Comparison of ENCODE assay signal across 9 cellular contexts in the genomic region with DNA sequence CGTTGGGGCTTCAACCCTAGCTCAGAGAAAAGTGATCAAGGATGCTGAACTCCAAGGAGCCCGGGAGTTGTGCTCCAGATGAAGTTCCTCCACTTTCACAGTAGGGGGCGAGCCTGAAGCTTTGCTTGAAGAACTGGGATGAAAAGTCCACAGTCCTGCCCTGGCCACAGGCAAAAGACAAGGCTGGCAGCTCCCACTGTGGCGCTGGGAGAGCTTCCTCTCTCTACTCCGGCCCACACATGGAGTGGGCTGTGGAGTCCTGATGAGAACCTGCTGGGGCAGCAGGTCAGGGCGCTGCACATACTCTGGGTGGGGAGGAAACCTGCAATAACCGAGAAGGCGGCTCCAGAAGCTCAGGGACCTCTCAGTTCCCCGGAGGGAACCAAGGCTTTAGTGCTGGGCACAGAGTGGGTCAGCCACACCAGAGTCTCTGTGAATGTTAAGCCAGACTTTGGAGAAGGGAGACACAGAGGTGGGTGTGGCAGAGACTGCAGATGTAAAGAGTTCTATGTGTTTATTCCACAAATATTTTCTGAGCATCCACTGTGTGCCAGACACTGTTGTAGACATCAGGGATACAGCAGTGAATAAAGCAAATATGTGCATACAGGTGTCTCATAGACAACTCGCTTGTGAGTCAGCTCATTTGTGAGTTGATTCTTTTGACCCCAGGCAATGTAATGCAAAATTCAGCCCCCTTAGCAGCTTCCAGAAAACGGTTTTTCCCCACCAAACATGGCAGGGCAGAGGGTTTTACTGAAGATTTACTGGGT. TPM values are rescaled to one million over a fixed set of nuclear protein-coding genes. Genes with fewer than 3 reads are reported as not detected.
A peak's percentile ranks its signal among the peaks of the same experiment; 100 is the strongest.
DNase-seq lines count a peak whose midpoint lies in the region; ATAC-seq and TF ChIP-seq lines count a peak whose summit lies in the region.
"Had no signal": no experiment of that assay in that cellular context is flagged by ENCODE, and none has a peak within 500 bp of the region (broad histone marks: within the 10 kb centered on the region; RNA-seq: fewer than 3 reads in every experiment).

No MANE protein-coding gene starts in this region.

- peaks cover 29% of the 10 kb centered on the region for H3K4me1 Mint-ChIP-seq in activated CD4-positive, alpha-beta memory T cell treated with anti-CD3 and anti-CD28 coated beads for 36 hours (ENCODE audit: low read depth)

- no peaks in the 10 kb centered on the region for H3K36me3 Mint-ChIP-seq in activated CD4-positive, alpha-beta memory T cell treated with anti-CD3 and anti-CD28 coated beads for 36 hours
- H3K36me3 Mint-ChIP-seq: natural killer cell treated with Interleukin-12 subunit alpha and Interleukin-12 subunit beta and Interleukin-15 and Interleukin-18, amount 100 ng/mL, for 72 hours had no signal

- H3K27ac ChIP-seq in 22Rv1, result no peak overlapping the region

- POLR2A ChIA-PET in activated CD4-positive, alpha-beta memory T cell treated with anti-CD3 and anti-CD28 coated beads for 36 hours (lab: Charles Lee), result no interaction called here

- H3K4me3 Mint-ChIP-seq in activated CD4-positive, alpha-beta memory T cell treated with anti-CD3 and anti-CD28 coated beads for 36 hours, result no peak overlapping the region
- H3K4me3 Mint-ChIP-seq: natural killer cell treated with Interleukin-12 subunit alpha and Interleukin-12 subunit beta and Interleukin-15 and Interleukin-18, amount 100 ng/mL, for 72 hours had no signal

- CTCF ChIA-PET in activated CD4-positive, alpha-beta memory T cell treated with anti-CD3 and anti-CD28 coated beads for 36 hours (lab: Charles Lee), result interaction anchor here (0.7 to 4.4 kb wide), 25 partner anchors 9 to 816 kb away, joined by 3 to 43 read pairs (median 4); no protein-coding TSS in a partner anchor

- no peak overlapping the region for H3K27ac Mint-ChIP-seq in activated CD4-positive, alpha-beta memory T cell treated with anti-CD3 and anti-CD28 coated beads for 36 hours

- TF ChIP-seq CTCF in 22Rv1 (IDR thresholded peaks at IDR 0.05), result peak; percentile 86

- no peaks in the 10 kb centered on the region for H3K9me3 Mint-ChIP-seq in activated CD4-positive, alpha-beta memory T cell treated with anti-CD3 and anti-CD28 coated beads for 36 hours
- H3K9me3 Mint-ChIP-seq: natural killer cell treated with Interleukin-12 subunit alpha and Interleukin-12 subunit beta and Interleukin-15 and Interleukin-18, amount 100 ng/mL, for 72 hours had no signal

- ATAC-seq in HG02571 (IDR thresholded peaks at IDR 0.05; ENCODE audit: unreplicated experiment) (no peak), GM21515 (IDR thresholded peaks at IDR 0.05; ENCODE audit: unreplicated experiment) (no peak)

- H3K27me3 Mint-ChIP-seq in activated CD4-positive, alpha-beta memory T cell treated with anti-CD3 and anti-CD28 coated beads for 36 hours, result peaks cover 2% of the 10 kb centered on the region

- peak; percentile 36 for DNase-seq in DMS53 treated with DMSO at 0.1 percent for 48 hours (lab: John Stamatoyannopoulos, UW; ENCODE audit: unreplicated experiment)
- DNase-seq in NCI-H1048 (lab: John Stamatoyannopoulos, UW), result peak; percentile 19
- peak; percentile 44 for DNase-seq in activated CD4-positive, alpha-beta memory T cell treated with anti-CD3 and anti-CD28 coated beads for 36 hours
- DNase-seq in germinal center (ENCODE audit: low spot score), result peak; percentile 48
- peak; percentile 37 for DNase-seq in occipital lobe (lab: John Stamatoyannopoulos, UW)

- intact Hi-C loops in activated CD4-positive, alpha-beta memory T cell treated with anti-CD3 and anti-CD28 coated beads for 36 hours (cut with micrococcal nuclease), result loop anchor here (5.0 kb wide), 1 partner anchor 724 kb away; no protein-coding TSS in a partner anchor

RNA-seq across cellular contexts. Expression of a gene that starts 48.0 kb away (rescaled TPM):
- total RNA-seq in activated CD4-positive, alpha-beta memory T cell treated with anti-CD3 and anti-CD28 coated beads for 36 hours, result 10 to 100 TPM; 83.3 to 84.2 TPM
- total RNA-seq in occipital lobe, result 39.1 TPM

RNA-seq across cellular contexts. Expression of a gene that starts 59.9 kb away (rescaled TPM):
- 10 to 100 TPM; 26.5 TPM for total RNA-seq in activated CD4-positive, alpha-beta memory T cell treated with anti-CD3 and anti-CD28 coated beads for 36 hours
- total RNA-seq in occipital lobe, result 30.4 TPM
